17 cellular contexts compared by ENCODE assay signal in the genomic region with DNA sequence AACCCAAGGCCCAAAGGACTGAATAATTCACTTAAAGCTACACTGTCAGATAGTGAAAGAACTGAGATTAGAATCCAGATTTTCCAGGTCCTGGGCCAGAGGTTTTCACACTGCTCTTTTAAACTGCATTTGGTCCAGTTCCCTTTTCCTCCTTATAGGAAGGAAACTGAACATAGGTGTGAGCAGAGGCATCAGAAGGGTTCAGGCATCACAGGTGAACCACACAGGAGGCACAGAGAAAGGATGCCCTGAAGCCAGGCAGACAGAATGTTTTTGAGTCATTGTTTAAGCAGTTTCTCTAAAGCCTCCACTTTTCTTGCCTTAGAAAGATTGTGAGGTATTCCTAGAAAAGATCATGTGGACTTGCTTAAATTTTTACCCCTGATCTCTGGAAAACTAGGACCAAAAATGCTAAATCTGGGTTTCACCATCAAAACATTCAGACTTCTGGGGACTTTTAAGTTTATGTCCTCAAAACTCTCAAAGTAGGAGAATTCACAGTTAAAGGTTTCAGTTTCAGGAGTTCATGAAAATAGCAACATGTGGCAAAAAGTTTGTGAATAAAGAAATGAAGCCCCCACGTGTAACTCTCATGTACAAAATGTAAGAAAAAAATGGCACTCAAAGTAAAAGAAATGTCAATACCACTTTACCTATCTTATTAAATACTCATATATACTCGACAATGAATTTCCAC.
DNase-seq lines count a peak whose midpoint lies in the region; ATAC-seq and TF ChIP-seq lines count a peak whose summit lies in the region.
"Had no signal": no experiment of that assay in that cellular context is flagged by ENCODE, and none has a peak within 500 bp of the region (broad histone marks: within the 10 kb centered on the region; RNA-seq: fewer than 3 reads in every experiment).

No MANE protein-coding gene starts in this region.

- H3K79me2 ChIP-seq in osteoblast (ENCODE audit: insufficient read depth, low read length) = no peaks in the 10 kb centered on the region

- H3K9me3 ChIP-seq in osteoblast (ENCODE audit: low read depth, low read length) (no peaks in the 10 kb centered on the region), right cardiac atrium (ENCODE audit: control insufficient read depth, low read length) (no peaks in the 10 kb centered on the region), tibial nerve (no peaks in the 10 kb centered on the region)
- H3K9me3 ChIP-seq: adrenal gland, pancreas had no signal

- H2AFZ ChIP-seq in osteoblast (ENCODE audit: low read length) = no peak overlapping the region

- no peak overlapping the region for H3K4me2 ChIP-seq in osteoblast (ENCODE audit: insufficient read depth, low read length)

- H3K27me3 Mint-ChIP-seq in activated CD4-positive, alpha-beta T cell treated with anti-CD3 and anti-CD28 coated beads, Interleukin-2, amount 10 ng/mL, durations not matched to agents 7 days and 5 days = no peaks in the 10 kb centered on the region

- TF ChIP-seq EP300 in tibial nerve (IDR thresholded peaks at IDR 0.05) = no peak

- TF ChIP-seq POLR2A in tibial nerve (IDR thresholded peaks at IDR 0.05) = no peak

- no peak for TF ChIP-seq CTCF in GM12865 (IDR thresholded peaks at IDR 0.05; ENCODE audit: insufficient read depth, low read depth, low read length, missing control alignments)
- TF ChIP-seq CTCF in osteoblast (IDR thresholded peaks at IDR 0.05; ENCODE audit: extremely low read depth, low read depth, low read length) = no peak
- TF ChIP-seq CTCF in tibial nerve (IDR thresholded peaks at IDR 0.05) = no peak

- no peak overlapping the region for H3K4me3 Mint-ChIP-seq in activated CD4-positive, alpha-beta T cell treated with anti-CD3 and anti-CD28 coated beads, Interleukin-2, amount 10 ng/mL, durations not matched to agents 7 days and 5 days
- H3K4me3 Mint-ChIP-seq: activated T-cell treated with anti-CD3 and anti-CD28 coated beads, Interleukin-2, amount 50 U/mL, for 4 hours had no signal

- CTCF ChIA-PET in activated CD4-positive, alpha-beta T cell treated with anti-CD3 and anti-CD28 coated beads, Interleukin-2, amount 10 ng/mL, durations not matched to agents 7 days and 5 days (lab: Charles Lee) = no interaction called here

- no peaks in the 10 kb centered on the region for H3K4me1 Mint-ChIP-seq in activated CD4-positive, alpha-beta T cell treated with anti-CD3 and anti-CD28 coated beads, Interleukin-2, amount 10 ng/mL, durations not matched to agents 7 days and 5 days

- WGBS in right cardiac atrium = 81% methylated on average over 2 of the region's 2 CpGs
- whole genome bisulfite sequencing in tibial nerve, 2 donors = 78 to 80% methylated on average over 2 of the region's 2 CpGs

- intact Hi-C loops in right cardiac atrium (cut with DNase I) = no loop called here

- ATAC-seq in GM19351 (IDR thresholded peaks at IDR 0.05; ENCODE audit: unreplicated experiment) (peak; percentile 74), HG02571 (IDR thresholded peaks at IDR 0.05; ENCODE audit: unreplicated experiment) (peak; percentile 58), HG03175 (IDR thresholded peaks at IDR 0.05; ENCODE audit: unreplicated experiment) (peak; percentile 56), right cardiac atrium (no peak)
- ATAC-seq: activated T-cell treated with anti-CD3 and anti-CD28 coated beads, Interleukin-2, amount 50 U/mL, for 4 hours; pancreas had no signal

- H3K27ac Mint-ChIP-seq in activated CD4-positive, alpha-beta T cell treated with anti-CD3 and anti-CD28 coated beads, Interleukin-2, amount 10 ng/mL, durations not matched to agents 7 days and 5 days = no peak overlapping the region

- H3K36me3 ChIP-seq in osteoblast (ENCODE audit: insufficient read depth, low read length) (no peaks in the 10 kb centered on the region), tibial nerve (no peaks in the 10 kb centered on the region)
- H3K36me3 ChIP-seq: adrenal gland, pancreas had no signal

- H3K36me3 Mint-ChIP-seq in activated CD4-positive, alpha-beta T cell treated with anti-CD3 and anti-CD28 coated beads, Interleukin-2, amount 10 ng/mL, durations not matched to agents 7 days and 5 days (ENCODE audit: low read depth) = no peaks in the 10 kb centered on the region

- H3K27ac ChIP-seq in osteoblast (ENCODE audit: low read depth, low read length) (no peak overlapping the region), right cardiac atrium (ENCODE audit: low read length) (no peak overlapping the region), tibial nerve (no peak overlapping the region)
- H3K27ac ChIP-seq: adrenal gland, epithelial cell of prostate, pancreas had no signal

- POLR2A ChIA-PET in activated CD4-positive, alpha-beta T cell treated with anti-CD3 and anti-CD28 coated beads, Interleukin-2, amount 10 ng/mL, durations not matched to agents 7 days and 5 days (lab: Charles Lee) = no interaction called here

- H3K4me3 ChIP-seq in GM12865 (ENCODE audit: low read depth, low read length) (no peak overlapping the region), osteoblast (ENCODE audit: insufficient read depth, low read length) (no peak overlapping the region), right cardiac atrium (ENCODE audit: low read length) (no peak overlapping the region), tibial nerve (no peak overlapping the region)
- H3K4me3 ChIP-seq: adrenal gland, pancreas had no signal

- no peaks in the 10 kb centered on the region for H4K20me1 ChIP-seq in osteoblast (ENCODE audit: insufficient read depth, low read length)

- no peaks in the 10 kb centered on the region for H3K9me3 Mint-ChIP-seq in activated CD4-positive, alpha-beta T cell treated with anti-CD3 and anti-CD28 coated beads, Interleukin-2, amount 10 ng/mL, durations not matched to agents 7 days and 5 days
- H3K9me3 Mint-ChIP-seq: activated T-cell treated with anti-CD3 and anti-CD28 coated beads, Interleukin-2, amount 50 U/mL, for 4 hours had no signal

- H3K27me3 ChIP-seq in osteoblast (ENCODE audit: insufficient read depth, low read length) (no peaks in the 10 kb centered on the region), right cardiac atrium (ENCODE audit: control insufficient read depth, insufficient read depth) (no peaks in the 10 kb centered on the region), tibial nerve (no peaks in the 10 kb centered on the region)
- H3K27me3 ChIP-seq: adrenal gland, pancreas had no signal

- H3K4me1 ChIP-seq in osteoblast (ENCODE audit: insufficient read depth, low read length) (no peaks in the 10 kb centered on the region), right cardiac atrium (ENCODE audit: control insufficient read depth, insufficient read depth, low read length) (no peaks in the 10 kb centered on the region), tibial nerve (no peaks in the 10 kb centered on the region)
- H3K4me1 ChIP-seq: adrenal gland, pancreas had no signal

- DNase-seq in GM12865 (ENCODE audit: low read depth) (peak; percentile 38), osteoblast (ENCODE audit: insufficient read length, low spot score, missing footprints) (no peak), right cardiac atrium (no peak), tibial nerve (ENCODE audit: low spot score in 2 of 2) (no peak)
- no peak for DNase-seq in activated CD4-positive, alpha-beta T cell treated with anti-CD3 and anti-CD28 coated beads, Interleukin-2, amount 10 ng/mL, durations not matched to agents 7 days and 5 days
- DNase-seq: 8988T; activated T-cell treated with anti-CD3 and anti-CD28 coated beads, Interleukin-2, amount 50 U/mL, for 4 hours; adrenal gland; C1 segment of cervical spinal cord; islet precursor cell; pancreas; SHP77; stimulated activated naive CD4-positive, alpha-beta T cell had no signal

Comparison
In these comparisons a context has a peak if more than half of its experiments do, and no peak if none do; other contexts are left out.
1. ATAC-seq: peak in GM19351 (single experiment), HG02571 (single experiment) and HG03175 (single experiment); none in right cardiac atrium (0 of 2).